ENCODE assay signal across 8 cellular contexts in the genomic region with DNA sequence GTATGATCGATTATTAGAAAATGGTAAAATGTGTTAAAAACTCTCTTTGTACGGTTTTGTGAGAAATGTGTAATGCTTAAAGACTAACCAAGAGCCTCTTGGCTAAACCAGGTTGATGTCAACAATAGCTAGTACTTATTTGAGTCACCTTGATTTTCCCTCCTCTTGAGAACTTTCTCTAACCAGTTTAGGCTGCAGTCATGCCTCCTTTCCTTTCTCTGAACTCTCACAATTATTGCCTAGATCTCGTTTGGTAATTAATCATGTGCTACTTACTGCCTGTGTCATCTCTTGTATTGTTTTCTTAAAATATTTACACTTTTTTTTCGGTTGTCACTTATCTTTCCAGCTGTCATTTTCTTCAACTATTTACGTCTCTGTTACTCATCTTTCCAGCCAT. TPM values are rescaled to one million over a fixed set of nuclear protein-coding genes. Genes with fewer than 3 reads are reported as not detected.
DNase-seq lines count a peak whose midpoint lies in the region; ATAC-seq and TF ChIP-seq lines count a peak whose summit lies in the region.

No MANE protein-coding gene starts in this region.

- H3K4me3 Mint-ChIP-seq in HFFc6 (peak overlapping the region; percentile 91), T-cell (peak overlapping the region; percentile 85 to 96 (median 93))

- H3K4me1 Mint-ChIP-seq in HFFc6 (ENCODE audit: low read depth): peaks cover 21% of the 10 kb centered on the region
- peaks cover 28 to 35% (median 31%) of the 10 kb centered on the region in 3 donors for H3K4me1 Mint-ChIP-seq in T-cell

- TF ChIP-seq CTCF in HFFc6 (IDR thresholded peaks at IDR 0.05) (no peak), lower lobe of right lung (IDR thresholded peaks at IDR 0.05) (no peak), omental fat pad (IDR thresholded peaks at IDR 0.05) (no peak)

- no peaks in the 10 kb centered on the region for H3K27me3 ChIP-seq in lower lobe of right lung (ENCODE audit: low read depth)

- intact Hi-C loops in lower lobe of right lung (cut with DNase I): no loop called here

- H3K27ac Mint-ChIP-seq in HFFc6 (no peak overlapping the region), T-cell (peak overlapping the region; percentile 93 to 94)

- CTCF ChIA-PET in T-cell (lab: Charles Lee): interaction anchor here (0.6 to 2.4 kb wide), 6 partner anchors 17 to 376 kb away, joined by 3 to 8 read pairs (median 4); no protein-coding TSS in a partner anchor

- H3K9me3 Mint-ChIP-seq in HFFc6 (no peaks in the 10 kb centered on the region), T-cell (no peaks in the 10 kb centered on the region)

- no peaks in the 10 kb centered on the region for H3K9me3 ChIP-seq in lower lobe of right lung

- peaks cover 30% of the 10 kb centered on the region for H3K4me1 ChIP-seq in lower lobe of right lung

- H3K27me3 Mint-ChIP-seq in HFFc6 (ENCODE audit: insufficient read depth) (no peaks in the 10 kb centered on the region; the same call in 1 of the 2 replicates), T-cell (no peaks in the 10 kb centered on the region)

- peak overlapping the region; percentile 93 for H3K4me3 ChIP-seq in lower lobe of right lung

- H3K27ac ChIP-seq in lower lobe of right lung: peak overlapping the region; percentile 99

- no peaks in the 10 kb centered on the region for H3K36me3 Mint-ChIP-seq in HFFc6 (ENCODE audit: low read depth)
- H3K36me3 Mint-ChIP-seq in T-cell: peaks cover 7% of the 10 kb centered on the region

- ATAC-seq in GM18517 (IDR thresholded peaks at IDR 0.05; ENCODE audit: unreplicated experiment) (peak; percentile 35), T-cell (replicated peaks in 1 of 4) (no peak), lower lobe of right lung (no peak), GM21528 (IDR thresholded peaks at IDR 0.05; ENCODE audit: low FRiP score, unreplicated experiment) (no peak), omental fat pad (ENCODE audit: low FRiP score) (no peak)

- no peaks in the 10 kb centered on the region for H3K36me3 ChIP-seq in lower lobe of right lung

- no peak for DNase-seq in HFFc6
- DNase-seq in T-cell: no peak
- no peak for DNase-seq in lower lobe of right lung
- DNase-seq in NCI-H187 treated with DMSO at 0.1 percent for 48 hours (lab: John Stamatoyannopoulos, UW): no peak
- no peak for DNase-seq in NCI-H1417 treated with DMSO at 0.1 percent for 48 hours (lab: John Stamatoyannopoulos, UW)
- DNase-seq in omental fat pad (ENCODE audit: low spot score): no peak

- POLR2A ChIA-PET in T-cell (lab: Charles Lee): interaction anchor here (0.5 to 1.3 kb wide), 8 partner anchors 81 to 701 kb away, joined by 3 to 9 read pairs (median 4); partner anchors contain the start of genes MBD5 (in 1 of the 2) and ORC4 (in 1 of the 2)

RNA-seq across cellular contexts. Expression of gene EPC2, which starts 1.1 kb away (rescaled TPM):
- 10 to 100 TPM; 16.6 to 21.3 (median 19.2) TPM for total RNA-seq in HFFc6 (2021; fragmentation: NEBNext Ultra II Directional; extraction: Animal tissue kit (Norgen Biotek cat#: 25700))
- 10 to 100 TPM; 54.3 to 84.3 (median 66.9) TPM for total RNA-seq in T-cell
- 36.8 TPM for total RNA-seq in lower lobe of right lung
- total RNA-seq in omental fat pad: 10 to 100 TPM; 23.2 to 36.9 (median 28.7) TPM
